Comparison of ENCODE assay signal across 8 cellular contexts in genomic region chr5:172764861-172765765, GRCh38.
A peak's percentile ranks its signal among the peaks of the same experiment; 100 is the strongest.
DNase-seq lines count a peak whose midpoint lies in the region; TF ChIP-seq lines count a peak whose summit lies in the region.

No MANE protein-coding gene starts in this region.

- DNase-seq in COLO668 (lab: John Stamatoyannopoulos, UW; ENCODE audit: unreplicated experiment) (peak; percentile 90), GM20000 (ENCODE audit: low spot score) (peak; percentile 97), HS-5 (ENCODE audit: low read depth) (peak; percentile 99), NK-92 (lab: John Stamatoyannopoulos, UW; ENCODE audit: unreplicated experiment) (peak; percentile 81), medulla oblongata (ENCODE audit: extremely low spot score) (peak; percentile 98)
- peak; percentile 91 for DNase-seq in activated CD8-positive, alpha-beta memory T cell treated with anti-CD3 and anti-CD28 coated beads for 24 hours
- peak; percentile 95 for DNase-seq in effector CD8-positive, alpha-beta T cell (lab: John Stamatoyannopoulos, UW)
- DNase-seq in stimulated activated CD4-positive, alpha-beta T cell treated with anti-CD3 and anti-CD28 coated beads, TNF-alpha, amount 100 ng/mL, for 48 hours (ENCODE audit: low read depth in 3 of 3), result peak; percentile 85 to 86 (median 86)

- no peak for TF ChIP-seq CTCF in GM20000 (IDR thresholded peaks at IDR 0.05; ENCODE audit: extremely low read depth, missing control alignments)

Comparison
In these comparisons a context has a peak if more than half of its experiments do, and no peak if none do; other contexts are left out.
1. Peak in every context shown above with its lines: DNase-seq.